4 cellular contexts compared by ENCODE assay signal in genomic region chr17:18785933-18786332, GRCh38. TPM values are rescaled to one million over a fixed set of nuclear protein-coding genes. Genes with fewer than 3 reads are reported as not detected.
"Had no signal": no experiment of that assay in that cellular context is flagged by ENCODE, and none has a peak within 500 bp of the region (broad histone marks: within the 10 kb centered on the region; RNA-seq: fewer than 3 reads in every experiment).

No MANE protein-coding gene starts in this region.

RNA-seq across cellular contexts. Expression of gene FBXW10, which starts 42.1 kb away (rescaled TPM):
- total RNA-seq: K562, OCI-LY7, SK-MEL-5 had no signal
- polyA plus RNA-seq: IgD-negative memory B cell, K562 had no signal
